2 cellular contexts compared by ENCODE assay signal in the genomic region with DNA sequence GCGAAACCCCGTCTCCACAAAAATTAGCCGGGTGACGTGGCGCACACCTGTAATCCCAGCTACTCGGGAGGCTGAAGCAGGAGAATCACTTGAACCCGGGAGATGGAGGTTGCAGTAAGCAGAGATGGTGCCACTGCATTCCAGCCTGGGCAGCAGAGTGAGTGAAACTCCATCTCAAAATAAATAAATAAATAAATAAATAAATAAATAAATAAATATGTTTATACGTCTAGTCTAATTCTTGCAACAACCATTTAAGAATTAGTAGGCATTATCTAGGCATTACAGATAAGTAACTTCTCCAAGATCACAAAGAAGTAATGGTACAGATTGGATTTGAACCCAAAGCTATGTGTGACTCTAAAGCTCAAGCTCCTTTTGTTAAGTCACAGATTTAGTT. TPM values are rescaled to one million over a fixed set of nuclear protein-coding genes. Genes with fewer than 3 reads are reported as not detected.
"Had no signal": no experiment of that assay in that cellular context is flagged by ENCODE, and none has a peak within 500 bp of the region (broad histone marks: within the 10 kb centered on the region; RNA-seq: fewer than 3 reads in every experiment).

No MANE protein-coding gene starts in this region.

RNA-seq across cellular contexts. Expression of a gene that starts 22.3 kb away (rescaled TPM):
- total RNA-seq: RPMI7951 had no signal
- polyA plus RNA-seq: SK-N-SH had no signal
